10 cellular contexts compared by ENCODE assay signal in genomic region chr17:46782250-46782953, GRCh38. TPM values are rescaled to one million over a fixed set of nuclear protein-coding genes. Genes with fewer than 3 reads are reported as not detected.
DNase-seq lines count a peak whose midpoint lies in the region; ATAC-seq and TF ChIP-seq lines count a peak whose summit lies in the region.
"Had no signal": no experiment of that assay in that cellular context is flagged by ENCODE, and none has a peak within 500 bp of the region (broad histone marks: within the 10 kb centered on the region; RNA-seq: fewer than 3 reads in every experiment).

No MANE protein-coding gene starts in this region.

- no peak overlapping the region for H3K4me3 Mint-ChIP-seq in CD14-positive monocyte
- H3K4me3 Mint-ChIP-seq: IgD-negative memory B cell had no signal

- H3K9me3 ChIP-seq in tibial nerve: no peaks in the 10 kb centered on the region
- H3K9me3 ChIP-seq: thoracic aorta had no signal

- intact Hi-C loops in CD14-positive monocyte (cut with micrococcal nuclease): no loop called here

- H3K36me3 Mint-ChIP-seq in CD14-positive monocyte: no peaks in the 10 kb centered on the region
- H3K36me3 Mint-ChIP-seq: IgD-negative memory B cell had no signal

- DNase-seq in CD14-positive monocyte (ENCODE audit: low spot score) (no peak), H7 (peak; percentile 91), UCSD-AML1 (lab: John Stamatoyannopoulos, UW; ENCODE audit: unreplicated experiment) (peak; percentile 58), iPS-NIHi11 (ENCODE audit: low spot score) (peak; percentile 80), tibial nerve (ENCODE audit: low spot score in 2 of 2) (no peak), T-helper 2 cell (no peak), T-helper 1 cell (no peak)

- H3K27ac ChIP-seq in tibial nerve: no peak overlapping the region
- H3K27ac ChIP-seq: thoracic aorta had no signal

- H3K9me3 Mint-ChIP-seq in CD14-positive monocyte: no peaks in the 10 kb centered on the region
- H3K9me3 Mint-ChIP-seq: IgD-negative memory B cell had no signal

- H3K4me1 Mint-ChIP-seq in CD14-positive monocyte: no peaks in the 10 kb centered on the region

- no peak overlapping the region for H3K27ac Mint-ChIP-seq in CD14-positive monocyte
- H3K27ac Mint-ChIP-seq: IgD-negative memory B cell had no signal

- H3K36me3 ChIP-seq in H7 (replicated peaks; ENCODE audit: control insufficient read depth, insufficient read depth, low read length): no peaks in the 10 kb centered on the region
- no peaks in the 10 kb centered on the region for H3K36me3 ChIP-seq in tibial nerve
- H3K36me3 ChIP-seq: thoracic aorta had no signal

- no peak for ATAC-seq in HG03196 (IDR thresholded peaks at IDR 0.05; ENCODE audit: unreplicated experiment)

- no peak for TF ChIP-seq EP300 in tibial nerve (IDR thresholded peaks at IDR 0.05)

- H3K27me3 ChIP-seq in H7 (ENCODE audit: control insufficient read depth, insufficient read depth, low read length): no peaks in the 10 kb centered on the region; the same call in 1 of the 2 replicates
- H3K27me3 ChIP-seq in tibial nerve: peaks cover 0 to 11% of the 10 kb centered on the region in 2 donors

- peaks cover 8 to 20% (median 15%) of the 10 kb centered on the region in 3 donors for H3K27me3 Mint-ChIP-seq in CD14-positive monocyte (ENCODE audit: low read depth in 3 of 3)

- H3K4me1 ChIP-seq in tibial nerve: no peaks in the 10 kb centered on the region

- H3K4me3 ChIP-seq in H7 (ENCODE audit: insufficient read depth, low read depth, low read length) (no peak overlapping the region), tibial nerve (no peak overlapping the region)
- H3K4me3 ChIP-seq: thoracic aorta had no signal

- no peak for TF ChIP-seq POLR2A in tibial nerve (IDR thresholded peaks at IDR 0.05)

- WGBS in tibial nerve, 2 donors: 39 to 70% methylated on average over 5 to 8 of the region's 9 CpGs

- TF ChIP-seq CTCF in CD14-positive monocyte (IDR thresholded peaks at IDR 0.05) (peak; percentile 49), tibial nerve (IDR thresholded peaks at IDR 0.05) (peak in 1 of 5 experiments; percentile 22)

RNA-seq across cellular contexts. Expression of gene WNT3, which starts 36.1 kb away (rescaled TPM):
- not detected for polyA plus RNA-seq in CD14-positive monocyte
- 29.9 and 31.9 TPM in 2 replicates for total RNA-seq in H7 (2014; rRNA removed; shearing (Covaris generic))
- under 1 TPM; 0.21 to 0.90 (median 0.73) TPM for total RNA-seq in tibial nerve

Comparison
In these comparisons a context has a peak if more than half of its experiments do, and no peak if none do; other contexts are left out.
1. DNase-seq: peak in H7 (single experiment), UCSD-AML1 (single experiment) and iPS-NIHi11 (single experiment); none in CD14-positive monocyte (single experiment), tibial nerve (0 of 2), T-helper 2 cell (0 of 5) and T-helper 1 cell (0 of 5).
2. RNA of gene WNT3, which starts 36.1 kb away (total RNA-seq): 29.9 to 31.9 TPM in H7; 0.21 to 0.90 TPM in tibial nerve; every median in the first group is over 10 times any median in the second.